13 cellular contexts compared by ENCODE assay signal in genomic region chr14:34081126-34081575, GRCh38.
A peak's percentile ranks its signal among the peaks of the same experiment; 100 is the strongest.
DNase-seq lines count a peak whose midpoint lies in the region; ATAC-seq, FAIRE-seq and TF ChIP-seq lines count a peak whose summit lies in the region.
"Had no signal": no experiment of that assay in that cellular context is flagged by ENCODE, and none has a peak within 500 bp of the region (broad histone marks: within the 10 kb centered on the region; RNA-seq: fewer than 3 reads in every experiment).

No MANE protein-coding gene starts in this region.

- POLR2A ChIA-PET in HepG2 (lab: Yijun Ruan, JAX): interaction anchor here (1.2 to 2.0 kb wide), 4 partner anchors 17 to 37 kb away, joined by 3 to 6 read pairs (median 4); no protein-coding TSS in a partner anchor

- H3K9ac ChIP-seq in HepG2 (ENCODE audit: insufficient read depth, low read depth, low read length): 0 out of 2 replicates have a peak overlapping the region, but pooled peaks have one; percentile 0
- no peak overlapping the region for H3K9ac ChIP-seq in keratinocyte (ENCODE audit: control insufficient read depth, extremely low read depth, insufficient read depth, low read length)

- ATAC-seq in HepG2 (peak; percentile 17; the same call in 2 of the 3 replicates), right lobe of liver (no peak), HG03159 (IDR thresholded peaks at IDR 0.05; ENCODE audit: unreplicated experiment) (no peak)
- ATAC-seq: left lobe of liver had no signal

- CTCF ChIA-PET in HepG2 (lab: Yijun Ruan, JAX; ENCODE audit: low intra/inter-chr PET ratio, low total read pairs): no interaction called here

- H3K4me3 ChIP-seq in HepG2 (replicated peaks in 1 of 3; ENCODE audit: insufficient read depth in 1 of 3, low read depth in 2 of 3, low read length in 3 of 3) (no peak overlapping the region), right lobe of liver (no peak overlapping the region), astrocyte of the cerebellum (ENCODE audit: low read depth, low read length) (no peak overlapping the region), keratinocyte (ENCODE audit: control insufficient read depth in 2 of 3, extremely low read depth in 1 of 3, insufficient read depth in 2 of 3, low read depth in 1 of 3, low read length in 3 of 3) (no peak overlapping the region)
- H3K4me3 ChIP-seq: skin epidermis had no signal

- no peaks in the 10 kb centered on the region for H3K9me3 ChIP-seq in HepG2 (ENCODE audit: low read length)
- H3K9me3 ChIP-seq in right lobe of liver: no peaks in the 10 kb centered on the region
- no peaks in the 10 kb centered on the region for H3K9me3 ChIP-seq in keratinocyte (ENCODE audit: control insufficient read depth, low read depth, low read length)

- H3K79me2 ChIP-seq in HepG2 (ENCODE audit: insufficient read depth, low read length) (no peaks in the 10 kb centered on the region), keratinocyte (ENCODE audit: control insufficient read depth, insufficient read depth, low read length) (no peaks in the 10 kb centered on the region)

- H3K27ac ChIP-seq in HepG2 (ENCODE audit: extremely low read length, insufficient read depth, low read length): no peak overlapping the region
- H3K27ac ChIP-seq in right lobe of liver: no peak overlapping the region
- peak overlapping the region; percentile 52 for H3K27ac ChIP-seq in keratinocyte (ENCODE audit: control insufficient read depth, insufficient read depth, low read length)

- H3K9me1 ChIP-seq in keratinocyte (ENCODE audit: control insufficient read depth, extremely low read depth, insufficient read depth, low read length): no peaks in the 10 kb centered on the region

- H2AFZ ChIP-seq in HepG2 (ENCODE audit: low read length): no peak overlapping the region
- no peak overlapping the region for H2AFZ ChIP-seq in keratinocyte (ENCODE audit: control insufficient read depth, low read length)

- TF ChIP-seq CTCF in HepG2 (CRISPR knock-in tag; IDR thresholded peaks at IDR 0.05) (no peak), right lobe of liver (IDR thresholded peaks at IDR 0.05) (no peak), astrocyte of the cerebellum (IDR thresholded peaks at IDR 0.05; ENCODE audit: low read depth, low read length, missing control alignments) (no peak), keratinocyte (optimal IDR thresholded peaks at IDR 0.05 in 1 of 3, IDR thresholded peaks at IDR 0.05 in 1 of 3, conservative IDR thresholded peaks at IDR 0.05 in 1 of 3; ENCODE audit: extremely low read depth in 1 of 3, insufficient read depth in 2 of 3, low read length in 3 of 3) (no peak), D721Med (IDR thresholded peaks at IDR 0.05; ENCODE audit: insufficient read depth, missing control alignments) (no peak)

- TF ChIP-seq EP300 in HepG2 (IDR thresholded peaks at IDR 0.05; ENCODE audit: low read depth in 2 of 2, low read length in 2 of 2) (no peak), HepG2 (CRISPR knock-in tag; IDR thresholded peaks at IDR 0.05; ENCODE audit: borderline replicate concordance) (no peak)

- no TSS peak for BruUV-seq in HepG2 (replicated peaks; lab: Mats Ljungman, UMichigan)

- peaks cover 0 to 9% of the 10 kb centered on the region in 2 experiments; a peak in 2 of 5 replicates for H3K27me3 ChIP-seq in HepG2 (ENCODE audit: control insufficient read depth in 1 of 2, insufficient read depth in 2 of 2, low read length in 2 of 2)
- H3K27me3 ChIP-seq in right lobe of liver: no peaks in the 10 kb centered on the region
- H3K27me3 ChIP-seq in keratinocyte (ENCODE audit: control insufficient read depth, extremely low read depth, insufficient read depth, low read length): no peaks in the 10 kb centered on the region

- FAIRE-seq in HepG2 (lab: Jason Lieb, UNC) (no peak), keratinocyte (lab: Jason Lieb, UNC) (no peak), D721Med (lab: Jason Lieb, UNC) (no peak)
- FAIRE-seq: endothelial cell of umbilical vein had no signal

- no peak for DNase-seq in HepG2 (ENCODE audit: low spot score)
- DNase-seq in right lobe of liver: no peak
- peak; percentile 49 for DNase-seq in astrocyte of the cerebellum (ENCODE audit: low read depth)
- no peak for DNase-seq in keratinocyte (ENCODE audit: low read depth, low spot score)
- DNase-seq in Ammon's horn (ENCODE audit: low spot score): no peak
- DNase-seq in activated CD4-positive, alpha-beta T cell treated with anti-CD3 and anti-CD28 coated beads, Interleukin-2, amount 50 U/mL, for 48 hours: no peak
- DNase-seq in D721Med (ENCODE audit: insufficient read length, low spot score): no peak
- DNase-seq: activated CD4-positive, CD25-positive, alpha-beta regulatory T cell; activated naive CD4-positive, alpha-beta T cell treated with Interleukin-2 at 50 U/mL for 16 hours had no signal

- H3K4me2 ChIP-seq in HepG2 (ENCODE audit: low read depth, low read length) (peak overlapping the region; percentile 54), keratinocyte (ENCODE audit: control insufficient read depth, extremely low read depth, insufficient read depth, low read depth, low read length) (peak overlapping the region; percentile 73)

- WGBS in HepG2 (ENCODE audit: low lambda C conversion rate): 83% methylated on average over 7 of the region's 7 CpGs
- 77% methylated on average over 5 of the region's 7 CpGs for WGBS in right lobe of liver (ENCODE audit: insufficient coverage, low coverage, low lambda C conversion rate, missing lambda C conversion rate)

- TF ChIP-seq RAD21 in HepG2 (CRISPR knock-in tag; IDR thresholded peaks at IDR 0.05): no peak

- no peaks in the 10 kb centered on the region for H4K20me1 ChIP-seq in HepG2 (ENCODE audit: insufficient read depth, low read length)
- H4K20me1 ChIP-seq in keratinocyte (ENCODE audit: control insufficient read depth, extremely low read depth, insufficient read depth, low read length): no peaks in the 10 kb centered on the region

- TF ChIP-seq POLR2A in HepG2 (IDR thresholded peaks at IDR 0.05; ENCODE audit: insufficient read depth in 1 of 2, low read depth in 2 of 2, low read length in 2 of 2): no peak
- TF ChIP-seq POLR2A in right lobe of liver (IDR thresholded peaks at IDR 0.05): no peak

- in situ Hi-C loops in HepG2 (cut with HindIII; ENCODE audit: extremely low pct_ligation_motif_present, low pct_unique_long_range_greater_than_20kb) (no loop called here), astrocyte of the cerebellum (cut with HindIII; ENCODE audit: low sequenced_read_pairs) (loop anchor here (5.0 kb wide), 1 partner anchor 244 kb away; no protein-coding TSS in a partner anchor)

- dilution Hi-C loops in keratinocyte (cut with MboI; ENCODE audit: extremely low pct_ligation_motif_present, low sequenced_read_pairs): no loop called here

- intact Hi-C loops in HepG2 (cut with micrococcal nuclease; ENCODE audit: unreplicated experiment) (no loop called here), right lobe of liver (cut with DNase I) (no loop called here)

- H3K4me1 ChIP-seq in HepG2 (ENCODE audit: insufficient read depth, low read length) (peaks cover 19% of the 10 kb centered on the region), right lobe of liver (no peaks in the 10 kb centered on the region), keratinocyte (ENCODE audit: control insufficient read depth, extremely low read depth, insufficient read depth, low read length) (peaks cover 19% of the 10 kb centered on the region)

- H3K36me3 ChIP-seq in HepG2 (replicated peaks in 1 of 2; ENCODE audit: control insufficient read depth in 1 of 2, insufficient read depth in 2 of 2, low read length in 2 of 2) (no peaks in the 10 kb centered on the region), right lobe of liver (no peaks in the 10 kb centered on the region), keratinocyte (ENCODE audit: control insufficient read depth in 2 of 2, extremely low read depth in 1 of 2, insufficient read depth in 2 of 2, low read length in 2 of 2) (no peaks in the 10 kb centered on the region)

TF ChIP-seq in HepG2, 621 proteins besides CTCF, POLR2A, EP300 and RAD21:
- TF ChIP-seq MIXL1 (CRISPR knock-in tag; IDR thresholded peaks at IDR 0.05) (0 out of 2 replicates have a peak, but pooled peaks have one; percentile 8), ARID3A (IDR thresholded peaks at IDR 0.05; ENCODE audit: low read depth, low read length) (no peak), GLMP (CRISPR knock-in tag; IDR thresholded peaks at IDR 0.05; ENCODE audit: borderline replicate concordance) (peak; percentile 81; the same call in 1 of the 2 replicates)
